Comparison of ENCODE assay signal across 1 cellular context in the genomic region with DNA sequence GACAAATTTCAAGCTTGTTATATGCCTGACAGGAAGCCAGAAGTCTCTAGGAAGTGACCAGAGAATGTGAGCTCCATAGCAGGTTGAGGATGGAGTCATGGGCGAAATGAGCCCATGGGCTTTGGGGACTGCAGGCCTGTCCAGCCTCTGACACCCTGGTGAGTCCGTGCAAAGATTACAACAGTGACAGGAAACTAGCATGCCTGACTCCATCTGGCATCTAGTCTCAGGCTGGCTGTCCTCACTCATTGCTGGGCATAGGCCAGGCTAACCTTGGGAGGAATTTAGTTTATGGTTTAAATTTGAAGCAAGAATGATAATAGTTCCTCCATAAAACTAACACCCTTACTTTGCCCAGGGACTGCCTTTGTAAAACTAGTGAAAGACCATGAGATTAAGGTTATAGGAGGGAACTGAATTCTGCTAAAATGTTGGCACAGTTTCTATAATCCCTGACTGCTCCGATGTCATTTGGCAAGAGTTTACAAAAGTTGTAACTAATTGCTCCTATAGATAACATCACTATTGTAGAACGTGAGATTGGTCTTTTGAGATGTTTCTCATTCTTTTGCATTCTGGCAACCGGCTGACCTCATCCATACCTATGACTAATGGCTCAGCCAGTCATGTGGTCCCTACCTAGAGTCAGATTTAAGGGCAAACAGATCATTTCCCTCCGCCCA.
TF ChIP-seq lines count a peak whose summit lies in the region.
"Not testable (repeated sequence)": the region's sequence is repeated elsewhere in the genome, so short reads cannot be mapped to it uniquely, and the experiment has no call there.

No MANE protein-coding gene starts in this region.

TF ChIP-seq in K562, 482 proteins besides CTCF, POLR2A, EP300 and RAD21:
- TF ChIP-seq, protein P1, sequence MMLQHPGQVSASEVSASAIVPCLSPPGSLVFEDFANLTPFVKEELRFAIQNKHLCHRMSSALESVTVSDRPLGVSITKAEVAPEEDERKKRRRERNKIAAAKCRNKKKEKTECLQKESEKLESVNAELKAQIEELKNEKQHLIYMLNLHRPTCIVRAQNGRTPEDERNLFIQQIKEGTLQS (IDR thresholded peaks at IDR 0.05) = peak; percentile 59; the same call in 1 of the 2 replicates
- TF ChIP-seq, protein P1 (CRISPR knock-in tag; conservative IDR thresholded peaks at IDR 0.05) = not testable (repeated sequence)
